In the genomic region with DNA sequence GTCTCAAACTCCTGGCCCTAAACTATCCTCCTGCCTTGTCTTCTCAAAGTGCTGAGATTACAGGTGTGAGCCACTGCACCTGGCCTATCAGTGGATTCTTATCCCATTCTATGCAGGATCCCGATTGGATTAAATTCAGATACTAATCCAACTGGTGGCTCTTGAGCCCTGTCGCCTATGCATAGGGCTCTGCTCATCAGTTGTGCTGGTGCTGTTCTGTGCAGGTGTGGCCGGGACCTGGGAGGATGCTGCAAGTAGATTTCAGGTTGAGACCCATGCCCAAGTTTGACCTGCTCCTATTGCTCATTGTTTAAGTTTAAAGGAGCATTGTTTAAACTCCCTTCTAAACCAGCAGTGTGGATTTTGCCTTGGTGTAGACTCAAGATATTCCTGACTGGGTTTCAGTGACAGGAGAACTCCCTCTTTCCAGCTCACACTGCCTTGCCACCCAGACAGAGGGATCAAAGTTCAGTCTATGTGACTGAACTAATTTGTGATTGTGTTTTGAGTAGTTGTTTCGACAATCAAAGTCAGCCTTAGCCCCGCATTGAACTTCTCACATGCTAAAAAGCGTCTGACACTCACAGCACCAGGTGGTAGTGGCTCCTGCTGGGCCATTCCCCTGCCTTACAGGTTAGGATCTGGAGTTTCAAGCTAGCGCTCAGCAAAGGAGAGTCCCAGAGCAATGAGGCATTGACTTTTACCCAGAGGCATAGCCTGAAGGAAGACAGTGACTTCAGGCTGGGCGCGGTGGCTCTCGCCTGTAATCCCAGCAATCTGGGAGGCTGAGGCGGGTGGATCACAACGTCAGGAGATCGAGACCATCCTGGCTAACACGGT, we compare ENCODE assay signal across 16 cellular contexts. TPM values are rescaled to one million over a fixed set of nuclear protein-coding genes. Genes with fewer than 3 reads are reported as not detected.
DNase-seq lines count a peak whose midpoint lies in the region; ATAC-seq, FAIRE-seq and TF ChIP-seq lines count a peak whose summit lies in the region.
"Had no signal": no experiment of that assay in that cellular context is flagged by ENCODE, and none has a peak within 500 bp of the region (broad histone marks: within the 10 kb centered on the region; RNA-seq: fewer than 3 reads in every experiment).

No MANE protein-coding gene starts in this region.

- no peaks in the 10 kb centered on the region for H3K79me2 ChIP-seq in K562 (ENCODE audit: control insufficient read depth, insufficient read depth, low read length)

- H2AFZ ChIP-seq in K562 (ENCODE audit: low read depth, low read length): peak overlapping the region; percentile 20

- no peak for FAIRE-seq in K562 (lab: Jason Lieb, UNC)

- no peaks in the 10 kb centered on the region for H4K20me1 ChIP-seq in K562 (replicated peaks; ENCODE audit: control insufficient read depth, insufficient read depth, low read length)

- no peak for TF ChIP-seq EP300 in K562 (IDR thresholded peaks at IDR 0.05; ENCODE audit: low read length)

- H3K27ac ChIP-seq in HUES48 (ENCODE audit: low read depth, low read length): peak overlapping the region; percentile 63
- peak overlapping the region; percentile 15; the same call in 1 of the 3 replicates for H3K27ac ChIP-seq in K562 (ENCODE audit: extremely low read depth, low read depth, low read length)
- H3K27ac ChIP-seq in spleen: no peak overlapping the region
- H3K27ac ChIP-seq: RWPE1 had no signal

- DNase-seq in K562 (ENCODE audit: extremely low read depth in 1 of 4, low spot score in 3 of 4) (no peak), left colon (no peak), spleen (peak; percentile 15), NCI-H446 treated with DMSO at 0.1 percent for 48 hours (lab: John Stamatoyannopoulos, UW) (no peak)
- DNase-seq in activated CD4-positive, alpha-beta T cell treated with anti-CD3 and anti-CD28 coated beads, Interleukin-2, amount 10 ng/mL, durations not matched to agents 24 days and 14 days: no peak
- DNase-seq: CD4-positive, CD25-positive, alpha-beta regulatory T cell; EL; HCEC 1CT; Kasumi-1; MM.1S; NCI-H1092 treated with DMSO at 0.1 percent for 48 hours; NCI-H1694 treated with DMSO at 0.1 percent for 48 hours; NCI-H69 had no signal

- CTCF ChIA-PET in K562 (lab: Yijun Ruan, JAX; ENCODE audit: low intra/inter-chr PET ratio): no interaction called here

- TF ChIP-seq RAD21 in K562 (CRISPR knock-in tag; conservative IDR thresholded peaks at IDR 0.05 in 1 of 2, IDR thresholded peaks at IDR 0.05 in 1 of 2): no peak

- no peak overlapping the region for H3K4me3 Mint-ChIP-seq in activated CD4-positive, alpha-beta T cell treated with anti-CD3 and anti-CD28 coated beads, Interleukin-2, amount 10 ng/mL, durations not matched to agents 24 days and 14 days
- no peak overlapping the region for H3K4me3 Mint-ChIP-seq in stimulated activated memory B cell treated with anti-CD40 and anti-IgM and Interleukin-4, amounts not matched to agents 10 μg/mL and 1 μg/mL and 100 μg/mL, for 72 hours
- H3K4me3 Mint-ChIP-seq: CD4-positive, CD25-positive, alpha-beta regulatory T cell had no signal

- peaks cover 6% of the 10 kb centered on the region for H3K36me3 Mint-ChIP-seq in activated CD4-positive, alpha-beta T cell treated with anti-CD3 and anti-CD28 coated beads, Interleukin-2, amount 10 ng/mL, durations not matched to agents 24 days and 14 days (ENCODE audit: low read depth)
- peaks cover 6% of the 10 kb centered on the region for H3K36me3 Mint-ChIP-seq in stimulated activated memory B cell treated with anti-CD40 and anti-IgM and Interleukin-4, amounts not matched to agents 10 μg/mL and 1 μg/mL and 100 μg/mL, for 72 hours
- H3K36me3 Mint-ChIP-seq: CD4-positive, CD25-positive, alpha-beta regulatory T cell had no signal

- H3K36me3 ChIP-seq in HUES48 (ENCODE audit: control insufficient read depth, insufficient read depth, low read length): no peaks in the 10 kb centered on the region
- H3K36me3 ChIP-seq in K562 (ENCODE audit: control insufficient read depth, insufficient read depth, low read length): no peaks in the 10 kb centered on the region
- H3K36me3 ChIP-seq in spleen: no peaks in the 10 kb centered on the region

- intact Hi-C loops in K562 (cut with micrococcal nuclease) (no loop called here), left colon (cut with DNase I, micrococcal nuclease) (no loop called here), spleen (cut with DNase I; ENCODE audit: low total_unique reads) (no loop called here)
- intact Hi-C loops in activated CD4-positive, alpha-beta T cell treated with anti-CD3 and anti-CD28 coated beads, Interleukin-2, amount 10 ng/mL, durations not matched to agents 24 days and 14 days (cut with micrococcal nuclease): no loop called here

- H3K27me3 ChIP-seq in HUES48 (ENCODE audit: control insufficient read depth, insufficient read depth, low read length): no peaks in the 10 kb centered on the region
- no peaks in the 10 kb centered on the region for H3K27me3 ChIP-seq in K562 (ENCODE audit: control insufficient read depth in 2 of 2, insufficient read depth in 2 of 2, low read length in 2 of 2)
- H3K27me3 ChIP-seq in spleen (replicated peaks in 1 of 7): no peaks in the 10 kb centered on the region

- H3K4me1 Mint-ChIP-seq in activated CD4-positive, alpha-beta T cell treated with anti-CD3 and anti-CD28 coated beads, Interleukin-2, amount 10 ng/mL, durations not matched to agents 24 days and 14 days: peaks cover 11% of the 10 kb centered on the region
- no peaks in the 10 kb centered on the region for H3K4me1 Mint-ChIP-seq in stimulated activated memory B cell treated with anti-CD40 and anti-IgM and Interleukin-4, amounts not matched to agents 10 μg/mL and 1 μg/mL and 100 μg/mL, for 72 hours

- no peak overlapping the region for H3K27ac Mint-ChIP-seq in activated CD4-positive, alpha-beta T cell treated with anti-CD3 and anti-CD28 coated beads, Interleukin-2, amount 10 ng/mL, durations not matched to agents 24 days and 14 days
- no peak overlapping the region for H3K27ac Mint-ChIP-seq in stimulated activated memory B cell treated with anti-CD40 and anti-IgM and Interleukin-4, amounts not matched to agents 10 μg/mL and 1 μg/mL and 100 μg/mL, for 72 hours
- H3K27ac Mint-ChIP-seq: CD4-positive, CD25-positive, alpha-beta regulatory T cell had no signal

- H3K4me2 ChIP-seq in K562 (ENCODE audit: insufficient read depth, low read length): no peak overlapping the region

- BruUV-seq in K562 (replicated peaks; lab: Mats Ljungman, UMichigan): no TSS peak

- H3K9ac ChIP-seq in HUES48 (ENCODE audit: low read depth, low read length) (no peak overlapping the region), K562 (ENCODE audit: insufficient read depth in 1 of 2, low read depth in 2 of 2, low read length in 2 of 2) (no peak overlapping the region)

- H3K4me3 ChIP-seq in HUES48 (ENCODE audit: low read depth, low read length) (no peak overlapping the region), K562 (no peak overlapping the region), spleen (no peak overlapping the region)

- WGBS in K562 (ENCODE audit: insufficient coverage, low coverage, missing lambda C conversion rate): 69% methylated on average over 11 of the region's 14 CpGs
- WGBS in spleen, 5 donors: 77 to 85% (median 84%) methylated on average over 13 to 14 of the region's 14 CpGs

- ATAC-seq in K562: no peak
- ATAC-seq in left colon: peak; percentile 80
- ATAC-seq in stimulated activated memory B cell treated with anti-CD40 and anti-IgM and Interleukin-4, amounts not matched to agents 10 μg/mL and 1 μg/mL and 100 μg/mL, for 72 hours: no peak

- H3K9me1 ChIP-seq in K562 (ENCODE audit: control insufficient read depth, insufficient read depth, low read length): no peaks in the 10 kb centered on the region

- H3K4me1 ChIP-seq in HUES48 (ENCODE audit: control insufficient read depth, insufficient read depth, low read length) (peaks cover 5% of the 10 kb centered on the region; the same call in 1 of the 2 replicates), K562 (replicated peaks in 1 of 2; ENCODE audit: control insufficient read depth in 2 of 2, insufficient read depth in 2 of 2, low read length in 2 of 2) (peaks cover 5 to 26% of the 10 kb centered on the region in 2 experiments; a peak in 3 of 5 replicates), spleen (peaks cover 0 to 13% (median 3%) of the 10 kb centered on the region in 6 donors)

- no peak for TF ChIP-seq CTCF in K562 (IDR thresholded peaks at IDR 0.05 in 2 of 3, conservative IDR thresholded peaks at IDR 0.05 in 1 of 3; ENCODE audit: insufficient read depth in 2 of 3, low read depth in 1 of 3, low read length in 3 of 3)
- no peak for TF ChIP-seq CTCF in spleen (IDR thresholded peaks at IDR 0.05 in 8 of 11, conservative IDR thresholded peaks at IDR 0.05 in 3 of 11)

- POLR2A ChIA-PET in K562 (lab: Yijun Ruan, JAX): no interaction called here

- no peaks in the 10 kb centered on the region for H3K27me3 Mint-ChIP-seq in activated CD4-positive, alpha-beta T cell treated with anti-CD3 and anti-CD28 coated beads, Interleukin-2, amount 10 ng/mL, durations not matched to agents 24 days and 14 days
- peaks cover 7% of the 10 kb centered on the region for H3K27me3 Mint-ChIP-seq in stimulated activated memory B cell treated with anti-CD40 and anti-IgM and Interleukin-4, amounts not matched to agents 10 μg/mL and 1 μg/mL and 100 μg/mL, for 72 hours

- TF ChIP-seq POLR2A in K562 (conservative IDR thresholded peaks at IDR 0.05) (no peak), spleen (IDR thresholded peaks at IDR 0.05) (no peak)

- H3K9me3 ChIP-seq in HUES48 (ENCODE audit: control insufficient read depth, insufficient read depth, low read length) (no peaks in the 10 kb centered on the region), K562 (replicated peaks; ENCODE audit: control insufficient read depth, insufficient read depth, low read depth, low read length) (0 out of 2 replicates have a peak, but pooled peaks cover 3% of the 10 kb centered on the region), spleen (peaks cover 0 to 10% (median 3%) of the 10 kb centered on the region in 8 donors)

- in situ Hi-C loops in K562 (cut with MboI): no loop called here

- peaks cover 12% of the 10 kb centered on the region for H3K9me3 Mint-ChIP-seq in activated CD4-positive, alpha-beta T cell treated with anti-CD3 and anti-CD28 coated beads, Interleukin-2, amount 10 ng/mL, durations not matched to agents 24 days and 14 days
- H3K9me3 Mint-ChIP-seq in stimulated activated memory B cell treated with anti-CD40 and anti-IgM and Interleukin-4, amounts not matched to agents 10 μg/mL and 1 μg/mL and 100 μg/mL, for 72 hours: peaks cover 11% of the 10 kb centered on the region

RNA-seq across cellular contexts. Expression of a gene that starts 45.0 kb away (rescaled TPM):
- total RNA-seq in K562 (2011; cell fraction: chromatin; rRNA removed; ENCODE audit: low replicate concordance): 133 and 323 TPM in 2 replicates
- total RNA-seq in K562 (2011; cell fraction: nucleolus; rRNA removed): 60.7 and 75.4 TPM in 2 replicates
- 109 and 149 TPM in 2 replicates for total RNA-seq in K562 (2011; cell fraction: nucleoplasm; rRNA removed)
- total RNA-seq in K562 (2014; rRNA removed) (26.2 and 30.0 TPM in 2 replicates), K562 (2014; rRNA removed; fragmentation: Illumina TruSeq; extraction: Trizol) (28.3 and 35.0 TPM in 2 replicates), K562 (2015; rRNA removed; fragmentation: Illumina TruSeq; extraction: Trizol) (21.6 and 23.0 TPM in 2 replicates), K562 (2021) (53.8 and 62.6 TPM in 2 replicates), left colon (10 to 100 TPM; 54.9 to 55.9 TPM), spleen (10 to 100 TPM; 25.8 to 43.8 (median 37.9) TPM)
- polyA plus RNA-seq in K562 (2011; rRNA removed) (41.4 and 45.4 TPM in 2 replicates), K562 (2014; fragmentation: Illumina TruSeq; extraction: Trizol) (58.8 and 59.8 TPM in 2 replicates), K562 (2014; fragmentation: Nextera tagmentation; extraction: Ambion mirVana) (10 to 100 TPM; 15.3 to 19.6 TPM), K562 (2014; rRNA removed) (36.9 and 40.4 TPM in 2 replicates), spleen (1 to 10 TPM; 4.6 to 9.1 (median 5.1) TPM)
- polyA plus RNA-seq in K562 (2011; cell fraction: cytosol; rRNA removed): 12.6 and 23.0 TPM in 2 replicates
- 28.6 and 42.3 TPM in 2 replicates for polyA plus RNA-seq in K562 (2011; cell fraction: nucleus; rRNA removed)
- polyA plus RNA-seq in K562 (2012): 43.0 and 49.7 TPM in 2 replicates
- polyA minus RNA-seq in K562 (2011; rRNA and poly(A)+ RNA removed): 53.4 and 83.7 TPM in 2 replicates
- polyA minus RNA-seq in K562 (2011; cell fraction: cytosol; rRNA and poly(A)+ RNA removed): 41.5 and 44.1 TPM in 2 replicates
- 44.6 and 69.1 TPM in 2 replicates for polyA minus RNA-seq in K562 (2011; cell fraction: nucleus; rRNA and poly(A)+ RNA removed)
- 17.6 and 18.1 TPM in 2 replicates for total RNA-seq in activated CD4-positive, alpha-beta T cell treated with anti-CD3 and anti-CD28 coated beads, Interleukin-2, amount 10 ng/mL, durations not matched to agents 24 days and 14 days

Comparison
In these comparisons a context has a peak if more than half of its experiments do, and no peak if none do; other contexts are left out.
1. H3K27ac ChIP-seq: peak in HUES48 (single experiment) and K562 (single experiment); none in spleen (0 of 8).